ENCODE assay signal across 36 cellular contexts in genomic region chr10:44714451-44714850, GRCh38.
"Had no signal": no experiment of that assay in that cellular context is flagged by ENCODE, and none has a peak within 500 bp of the region (broad histone marks: within the 10 kb centered on the region; RNA-seq: fewer than 3 reads in every experiment).

No MANE protein-coding gene starts in this region.

- H3K9me3 Mint-ChIP-seq: activated CD4-positive, alpha-beta T cell treated with anti-CD3 and anti-CD28 coated beads, Interleukin-2, amount 10 ng/mL, durations not matched to agents 7 days and 5 days; activated naive CD8-positive, alpha-beta T cell treated with anti-CD3 and anti-CD28 coated beads, Interleukin-2, amount 10 ng/mL, durations not matched to agents 7 days and 5 days; activated T-helper 2 cell treated with anti-CD3 and anti-CD28 coated beads, Interferon-gamma antibody, Interleukin-2, Interleukin-4, amounts not matched to agents 10 μg/mL and 5 μg/mL and 100 μg/mL, durations not matched to agents 14 hours and 24 hours and 36 hours; T-helper 1 cell treated with Interleukin-12 subunit alpha and Interleukin-12 subunit beta and Interleukin-4 antibody, amounts not matched to agents 30 μg/mL and 1 μg/mL, for 36 hours; T-helper 2 cell treated with Interferon-gamma antibody and Interleukin-4, amounts not matched to agents 5 μg/mL and 100 μg/mL, for 36 hours had no signal

- H3K4me1 Mint-ChIP-seq: activated CD4-positive, alpha-beta T cell treated with anti-CD3 and anti-CD28 coated beads for 36 hours; activated CD4-positive, alpha-beta T cell treated with anti-CD3 and anti-CD28 coated beads, Interleukin-2, amount 10 ng/mL, durations not matched to agents 7 days and 5 days; activated naive CD4-positive, alpha-beta T cell treated with anti-CD3 and anti-CD28 coated beads, Interleukin-2, amount 50 U/mL, for 24 hours; activated naive CD8-positive, alpha-beta T cell treated with anti-CD3 and anti-CD28 coated beads, Interleukin-2, amount 10 ng/mL, durations not matched to agents 7 days and 5 days; brain had no signal

- H3K27me3 Mint-ChIP-seq: activated CD4-positive, alpha-beta T cell treated with anti-CD3 and anti-CD28 coated beads for 36 hours; activated CD4-positive, alpha-beta T cell treated with anti-CD3 and anti-CD28 coated beads, Interleukin-2, amount 10 ng/mL, durations not matched to agents 7 days and 5 days; activated naive CD4-positive, alpha-beta T cell treated with anti-CD3 and anti-CD28 coated beads, Interleukin-2, amount 50 U/mL, for 24 hours; activated naive CD8-positive, alpha-beta T cell treated with anti-CD3 and anti-CD28 coated beads, Interleukin-2, amount 10 ng/mL, durations not matched to agents 7 days and 5 days; activated T-cell treated with anti-CD3 and anti-CD28 coated beads, Interleukin-2, amount 50 U/mL, for 24 hours; brain had no signal

- H3K27ac Mint-ChIP-seq: activated CD4-positive, alpha-beta T cell treated with anti-CD3 and anti-CD28 coated beads for 36 hours; activated CD4-positive, alpha-beta T cell treated with anti-CD3 and anti-CD28 coated beads, Interleukin-2, amount 10 ng/mL, durations not matched to agents 7 days and 5 days; activated CD8-positive, alpha-beta T cell treated with anti-CD3 and anti-CD28 coated beads, Interleukin-2, amount 10 ng/mL, durations not matched to agents 7 days and 5 days; activated naive CD4-positive, alpha-beta T cell treated with anti-CD3 and anti-CD28 coated beads, Interleukin-2, amount 50 U/mL, for 24 hours; activated naive CD8-positive, alpha-beta T cell treated with anti-CD3 and anti-CD28 coated beads, Interleukin-2, amount 10 ng/mL, durations not matched to agents 7 days and 5 days; activated T-cell treated with anti-CD3 and anti-CD28 coated beads, Interleukin-2, amount 50 U/mL, for 24 hours; activated T-helper 2 cell treated with anti-CD3 and anti-CD28 coated beads, Interferon-gamma antibody, Interleukin-2, Interleukin-4, amounts not matched to agents 10 μg/mL and 5 μg/mL and 100 μg/mL, durations not matched to agents 14 hours and 24 hours and 36 hours; T-helper 1 cell treated with Interleukin-12 subunit alpha and Interleukin-12 subunit beta and Interleukin-4 antibody, amounts not matched to agents 30 μg/mL and 1 μg/mL, for 36 hours; T-helper 2 cell treated with Interferon-gamma antibody and Interleukin-4, amounts not matched to agents 5 μg/mL and 100 μg/mL, for 36 hours had no signal

- H3K4me3 Mint-ChIP-seq: activated CD4-positive, alpha-beta T cell treated with anti-CD3 and anti-CD28 coated beads for 36 hours; activated CD4-positive, alpha-beta T cell treated with anti-CD3 and anti-CD28 coated beads, Interleukin-2, amount 10 ng/mL, durations not matched to agents 7 days and 5 days; activated CD8-positive, alpha-beta T cell treated with anti-CD3 and anti-CD28 coated beads, Interleukin-2, amount 10 ng/mL, durations not matched to agents 7 days and 5 days; activated naive CD4-positive, alpha-beta T cell treated with anti-CD3 and anti-CD28 coated beads, Interleukin-2, amount 50 U/mL, for 24 hours; activated naive CD8-positive, alpha-beta T cell treated with anti-CD3 and anti-CD28 coated beads, Interleukin-2, amount 10 ng/mL, durations not matched to agents 7 days and 5 days; activated T-cell treated with anti-CD3 and anti-CD28 coated beads, Interleukin-2, amount 50 U/mL, for 24 hours; brain; T-helper 1 cell treated with Interleukin-12 subunit alpha and Interleukin-12 subunit beta and Interleukin-4 antibody, amounts not matched to agents 30 μg/mL and 1 μg/mL, for 36 hours; T-helper 2 cell treated with Interferon-gamma antibody and Interleukin-4, amounts not matched to agents 5 μg/mL and 100 μg/mL, for 36 hours had no signal

- DNase-seq: activated CD4-positive, alpha-beta T cell treated with anti-CD3 and anti-CD28 coated beads for 36 hours; activated CD4-positive, alpha-beta T cell treated with anti-CD3 and anti-CD28 coated beads, Interleukin-2, amount 10 ng/mL, durations not matched to agents 7 days and 5 days; activated CD4-positive, alpha-beta T cell treated with anti-CD3 and anti-CD28 coated beads, Interleukin-2, amount 50 U/mL, for 48 hours; activated CD8-positive, alpha-beta T cell treated with anti-CD3 and anti-CD28 coated beads, Interleukin-2, amount 10 ng/mL, durations not matched to agents 7 days and 5 days; activated gamma-delta T cell; activated naive CD4-positive, alpha-beta T cell treated with Interleukin-2 at 50 U/mL for 16 hours; activated naive CD8-positive, alpha-beta T cell treated with anti-CD3 and anti-CD28 coated beads, Interleukin-2, amount 10 ng/mL, durations not matched to agents 7 days and 5 days; activated T-cell treated with anti-CD3 and anti-CD28 coated beads, Interleukin-2, amount 50 U/mL, for 24 hours; amygdala; caudate nucleus; cerebellar nuclear complex; Kasumi-1; MM.1S; MV-4-11; NCI-H1092; NCI-H1417; NCI-H146; NCI-H187; NCI-H2029 treated with DMSO at 0.1 percent for 48 hours; NCI-H2107; NCI-H2171; NCI-H510A; NCI-H526; NCI-H748 treated with DMSO at 0.1 percent for 48 hours; NK-92 treated with Interleukin-12 subunit alpha and Interleukin-12 subunit beta, amount 100 ng/mL, for 24 hours; PC-3; Peyer's patch had no signal

- H3K4me1 ChIP-seq: ascending aorta, Peyer's patch had no signal

- H3K27ac ChIP-seq: ascending aorta, Peyer's patch, RWPE1 had no signal

- H3K36me3 Mint-ChIP-seq: activated naive CD4-positive, alpha-beta T cell treated with anti-CD3 and anti-CD28 coated beads, Interleukin-2, amount 50 U/mL, for 24 hours; activated naive CD8-positive, alpha-beta T cell treated with anti-CD3 and anti-CD28 coated beads, Interleukin-2, amount 10 ng/mL, durations not matched to agents 7 days and 5 days; brain had no signal

- ATAC-seq: activated CD4-positive, alpha-beta T cell treated with anti-CD3 and anti-CD28 coated beads for 36 hours; activated CD4-positive, CD25-positive, alpha-beta regulatory T cell treated with anti-CD3 and anti-CD28 coated beads, Interleukin-2, amount 50 U/mL, for 24 hours; activated CD8-positive, alpha-beta T cell treated with anti-CD3 and anti-CD28 coated beads, Interleukin-2, amount 10 ng/mL, durations not matched to agents 7 days and 5 days; PC-3; Right ventricle myocardium inferior had no signal

- H3K36me3 ChIP-seq: ascending aorta, Peyer's patch had no signal

- H3K4me3 ChIP-seq: ascending aorta, Peyer's patch had no signal

- H3K27me3 ChIP-seq: ascending aorta, Peyer's patch had no signal

- H3K9me3 ChIP-seq: Peyer's patch had no signal
